Comparison of ENCODE assay signal across 8 cellular contexts in the genomic region with DNA sequence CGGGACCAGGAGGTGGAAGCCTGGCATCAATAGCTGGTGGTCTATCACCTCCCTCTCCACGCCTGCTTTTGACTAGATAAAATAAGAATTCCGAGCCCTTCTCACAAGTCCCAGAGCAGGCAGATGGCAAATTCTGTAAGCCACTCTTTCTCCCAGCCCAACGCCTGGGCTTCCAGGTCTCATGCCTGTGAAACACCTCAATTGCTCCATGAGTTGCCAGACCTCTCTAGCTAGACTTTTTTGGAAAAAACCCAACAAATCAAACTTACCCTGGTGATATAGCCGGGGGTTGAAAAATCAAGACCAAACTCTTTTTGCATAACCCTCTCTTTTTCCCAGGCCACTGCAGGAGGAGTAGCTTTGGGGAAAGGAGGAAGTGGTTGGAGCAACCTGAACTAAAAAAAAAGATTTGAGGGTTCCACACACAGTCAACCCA. TPM values are rescaled to one million over a fixed set of nuclear protein-coding genes. Genes with fewer than 3 reads are reported as not detected.
A peak's percentile ranks its signal among the peaks of the same experiment; 100 is the strongest.
DNase-seq lines count a peak whose midpoint lies in the region; ATAC-seq, FAIRE-seq and TF ChIP-seq lines count a peak whose summit lies in the region.

No MANE protein-coding gene starts in this region.

- H3K4me1 ChIP-seq in HCT116 (ENCODE audit: control insufficient read depth in 1 of 2, insufficient read depth in 2 of 2, low read length in 2 of 2) (peaks cover 71 to 95% of the 10 kb centered on the region in 2 experiments), skeletal muscle satellite cell (ENCODE audit: control insufficient read depth, insufficient read depth, low read length) (peaks cover 71% of the 10 kb centered on the region)

- TF ChIP-seq RAD21 in HCT116 (IDR thresholded peaks at IDR 0.05; ENCODE audit: low read depth): no peak

- H3K27ac ChIP-seq in HCT116 (ENCODE audit: low read depth, low read length): peak overlapping the region; percentile 46

- H3K4me2 ChIP-seq in HCT116 (ENCODE audit: low read length) (peak overlapping the region; percentile 81), skeletal muscle satellite cell (ENCODE audit: low read length) (peak overlapping the region; percentile 82)

- intact Hi-C loops in HCT116 (cut with micrococcal nuclease): no loop called here

- peak; percentile 3 for ATAC-seq in HCT116

- H4K20me1 ChIP-seq in HCT116 (ENCODE audit: insufficient read depth): peaks cover 12% of the 10 kb centered on the region; the same call in 1 of the 2 replicates

- POLR2A ChIA-PET in HCT116 (lab: Charles Lee): interaction anchor here (0.8 to 2.0 kb wide), 7 partner anchors 9 to 713 kb away, joined by 3 to 14 read pairs (median 7); no protein-coding TSS in a partner anchor

- DNase-seq in HCT116 (ENCODE audit: low read depth, low spot score) (no peak), glomerular visceral epithelial cell (ENCODE audit: extremely low spot score) (peak; percentile 49), urothelium cell line (ENCODE audit: low spot score) (no peak), NCI-H2171 treated with DMSO at 0.1 percent for 48 hours (lab: John Stamatoyannopoulos, UW) (no peak), cerebellum (ENCODE audit: low spot score) (no peak), medulla oblongata (ENCODE audit: extremely low spot score) (no peak)

- peaks cover 27% of the 10 kb centered on the region for H3K79me2 ChIP-seq in HCT116 (ENCODE audit: insufficient read depth, low read length)

- no peak for TF ChIP-seq POLR2A in HCT116 (IDR thresholded peaks at IDR 0.05; ENCODE audit: borderline replicate concordance, extremely low read depth, insufficient read depth, insufficient read length)

- no peak for FAIRE-seq in urothelium cell line (lab: Jason Lieb, UNC)

- H3K4me3 ChIP-seq in HCT116 (replicated peaks in 1 of 2; ENCODE audit: low read depth in 1 of 2, low read length in 2 of 2) (peak overlapping the region in 1 of 2 experiments; percentile 48; a peak in 1 of 4 replicates), WI38 (ENCODE audit: low read depth, low read length) (peak overlapping the region; percentile 49), skeletal muscle satellite cell (ENCODE audit: low read length) (peak overlapping the region; percentile 62)

- H3K9me3 ChIP-seq in HCT116 (ENCODE audit: control insufficient read depth in 1 of 2, insufficient read depth in 1 of 2, low read depth in 1 of 2, low read length in 2 of 2) (no peaks in the 10 kb centered on the region), skeletal muscle satellite cell (replicated peaks; ENCODE audit: low read length) (no peaks in the 10 kb centered on the region)

- CTCF ChIA-PET in HCT116 (lab: Charles Lee): interaction anchor here (1.0 to 2.8 kb wide), 4 partner anchors 8 to 274 kb away, joined by 3 to 20 read pairs (median 4); no protein-coding TSS in a partner anchor

- no peaks in the 10 kb centered on the region for H3K27me3 ChIP-seq in HCT116 (ENCODE audit: insufficient read depth, low read length)
- H3K27me3 ChIP-seq in skeletal muscle satellite cell (ENCODE audit: control insufficient read depth, insufficient read depth, low read length): no peaks in the 10 kb centered on the region

- no peaks in the 10 kb centered on the region for H3K9me2 ChIP-seq in HCT116 (ENCODE audit: insufficient read depth)

- TSS peak; percentile 92 for BruUV-seq in HCT116 (replicated peaks; lab: Mats Ljungman, UMichigan)

- H3K36me3 ChIP-seq in HCT116 (ENCODE audit: control insufficient read depth in 1 of 2, insufficient read depth in 2 of 2, low read length in 2 of 2) (peaks cover 8 to 26% of the 10 kb centered on the region in 2 experiments; a peak in 3 of 4 replicates), skeletal muscle satellite cell (ENCODE audit: insufficient read depth, low read length) (peaks cover 30% of the 10 kb centered on the region)

- no peak overlapping the region for H2AFZ ChIP-seq in HCT116 (ENCODE audit: low read depth, low read length, poor library complexity, severe bottlenecking)

- H3K9ac ChIP-seq in HCT116 (ENCODE audit: low read length) (peak overlapping the region; percentile 64), skeletal muscle satellite cell (ENCODE audit: low read depth, low read length) (peak overlapping the region; percentile 90)

- RAD21 ChIA-PET in HCT116 (lab: Charles Lee; ENCODE audit: low non-redundant PET in 1 of 2, low total read pairs in 2 of 2, uncharacterized antibody in 2 of 2, unreplicated experiment in 2 of 2): no interaction called here

- TF ChIP-seq CTCF in HCT116 (IDR thresholded peaks at IDR 0.05 in 2 of 3, conservative IDR thresholded peaks at IDR 0.05 in 1 of 3; ENCODE audit: borderline replicate concordance in 1 of 3, insufficient read depth in 1 of 3, low read depth in 2 of 3, low read length in 2 of 3): no peak
- no peak for TF ChIP-seq CTCF in WI38 (IDR thresholded peaks at IDR 0.05; ENCODE audit: low read depth, low read length)

TF ChIP-seq in HCT116, 20 proteins besides CTCF, POLR2A, EP300 and RAD21:
- TF ChIP-seq YY1 (IDR thresholded peaks at IDR 0.05; ENCODE audit: extremely low read depth, insufficient replicate concordance, low read depth, low read length) (no peak), SP1 (IDR thresholded peaks at IDR 0.05; ENCODE audit: low read depth) (no peak), EZH2 (IDR thresholded peaks at IDR 0.05) (no peak), EGR1 (IDR thresholded peaks at IDR 0.05; ENCODE audit: low read depth) (no peak), SRF (IDR thresholded peaks at IDR 0.05; ENCODE audit: low read depth) (no peak), EZH2phosphoT487 (IDR thresholded peaks at IDR 0.05; ENCODE audit: borderline replicate concordance) (no peak), ELF1 (IDR thresholded peaks at IDR 0.05; ENCODE audit: borderline replicate concordance, low read depth) (no peak)
- TF ChIP-seq, protein P1, sequence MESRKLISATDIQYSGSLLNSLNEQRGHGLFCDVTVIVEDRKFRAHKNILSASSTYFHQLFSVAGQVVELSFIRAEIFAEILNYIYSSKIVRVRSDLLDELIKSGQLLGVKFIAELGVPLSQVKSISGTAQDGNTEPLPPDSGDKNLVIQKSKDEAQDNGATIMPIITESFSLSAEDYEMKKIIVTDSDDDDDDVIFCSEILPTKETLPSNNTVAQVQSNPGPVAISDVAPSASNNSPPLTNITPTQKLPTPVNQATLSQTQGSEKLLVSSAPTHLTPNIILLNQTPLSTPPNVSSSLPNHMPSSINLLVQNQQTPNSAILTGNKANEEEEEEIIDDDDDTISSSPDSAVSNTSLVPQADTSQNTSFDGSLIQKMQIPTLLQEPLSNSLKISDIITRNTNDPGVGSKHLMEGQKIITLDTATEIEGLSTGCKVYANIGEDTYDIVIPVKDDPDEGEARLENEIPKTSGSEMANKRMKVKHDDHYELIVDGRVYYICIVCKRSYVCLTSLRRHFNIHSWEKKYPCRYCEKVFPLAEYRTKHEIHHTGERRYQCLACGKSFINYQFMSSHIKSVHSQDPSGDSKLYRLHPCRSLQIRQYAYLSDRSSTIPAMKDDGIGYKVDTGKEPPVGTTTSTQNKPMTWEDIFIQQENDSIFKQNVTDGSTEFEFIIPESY (IDR thresholded peaks at IDR 0.05; ENCODE audit: extremely low read depth, insufficient replicate concordance, low read length): no peak

RNA-seq across cellular contexts. Expression of a gene that starts 7.0 kb away (rescaled TPM):
- total RNA-seq in HCT116 (2021; ENCODE audit: unreplicated experiment): 81.6 TPM
- polyA plus RNA-seq in HCT116 (2012): 129 and 166 TPM in 2 replicates
- 38.8 and 45.0 TPM in 2 replicates for total RNA-seq in skeletal muscle satellite cell (2012; rRNA removed)
- total RNA-seq in cerebellum: 6.5 TPM

Comparison
In these comparisons a context has a peak if more than half of its experiments do, and no peak if none do; other contexts are left out.
1. RNA of a gene that starts 7.0 kb away (total RNA-seq): 81.6 TPM in HCT116 (single experiment); 6.5 TPM in cerebellum (single experiment); every median in the first group is over 10 times any median in the second.